Comparison of ENCODE assay signal across 19 cellular contexts in the genomic region with DNA sequence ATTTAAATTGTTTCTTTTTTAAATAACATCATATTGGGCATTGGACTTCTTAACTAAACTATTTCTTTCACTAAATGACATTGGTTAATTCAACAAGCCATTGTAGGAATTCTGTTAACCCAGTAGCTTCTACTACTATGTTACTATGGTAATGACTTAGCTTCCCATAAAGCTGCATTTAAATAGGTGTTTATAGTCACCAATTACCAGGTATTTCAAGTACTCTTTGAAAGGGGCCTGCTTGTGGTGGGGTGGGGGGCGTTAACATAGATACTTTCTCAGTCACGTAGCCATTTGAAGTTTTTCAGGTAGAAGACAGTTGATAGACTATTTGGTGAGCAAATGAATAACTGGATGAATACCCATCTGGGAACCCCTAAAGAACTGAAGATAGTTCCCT. TPM values are rescaled to one million over a fixed set of nuclear protein-coding genes. Genes with fewer than 3 reads are reported as not detected.
DNase-seq lines count a peak whose midpoint lies in the region; ATAC-seq and TF ChIP-seq lines count a peak whose summit lies in the region.
"Had no signal": no experiment of that assay in that cellular context is flagged by ENCODE, and none has a peak within 500 bp of the region (broad histone marks: within the 10 kb centered on the region; RNA-seq: fewer than 3 reads in every experiment).

No MANE protein-coding gene starts in this region.

- no peaks in the 10 kb centered on the region for H3K9me3 Mint-ChIP-seq in activated naive CD4-positive, alpha-beta T cell treated with anti-CD3 and anti-CD28 coated beads, Interleukin-2, amount 50 U/mL, for 24 hours
- no peaks in the 10 kb centered on the region for H3K9me3 Mint-ChIP-seq in activated naive CD4-positive, alpha-beta T cell treated with anti-CD3 and anti-CD28 coated beads for 36 hours
- no peaks in the 10 kb centered on the region for H3K9me3 Mint-ChIP-seq in activated naive CD8-positive, alpha-beta T cell treated with anti-CD3 and anti-CD28 coated beads for 36 hours
- no peaks in the 10 kb centered on the region for H3K9me3 Mint-ChIP-seq in naive B cell
- H3K9me3 Mint-ChIP-seq: activated T-helper 2 cell treated with anti-CD3 and anti-CD28 coated beads, Interferon-gamma antibody, Interleukin-2, Interleukin-4, amounts not matched to agents 10 μg/mL and 5 μg/mL and 100 μg/mL, durations not matched to agents 14 hours and 24 hours and 36 hours; type B pancreatic cell had no signal

- peaks cover 3 to 99% (median 57%) of the 10 kb centered on the region in 4 donors for H3K4me1 ChIP-seq in tibial nerve

- no peak for TF ChIP-seq CTCF in tibial nerve (IDR thresholded peaks at IDR 0.05)
- no peak for TF ChIP-seq CTCF in brain microvascular endothelial cell (IDR thresholded peaks at IDR 0.05; ENCODE audit: low read depth, low read length, missing control alignments)

- no peaks in the 10 kb centered on the region for H3K27me3 Mint-ChIP-seq in activated naive CD4-positive, alpha-beta T cell treated with anti-CD3 and anti-CD28 coated beads, Interleukin-2, amount 50 U/mL, for 24 hours
- H3K27me3 Mint-ChIP-seq in activated naive CD4-positive, alpha-beta T cell treated with anti-CD3 and anti-CD28 coated beads for 36 hours (ENCODE audit: low read depth) = no peaks in the 10 kb centered on the region
- H3K27me3 Mint-ChIP-seq in activated naive CD8-positive, alpha-beta T cell treated with anti-CD3 and anti-CD28 coated beads for 36 hours = no peaks in the 10 kb centered on the region
- H3K27me3 Mint-ChIP-seq in naive B cell = no peaks in the 10 kb centered on the region
- H3K27me3 Mint-ChIP-seq: type B pancreatic cell had no signal

- H3K36me3 ChIP-seq in tibial nerve (no peaks in the 10 kb centered on the region), brain microvascular endothelial cell (replicated peaks) (no peaks in the 10 kb centered on the region)
- H3K36me3 ChIP-seq: right lobe of liver had no signal

- H3K4me3 ChIP-seq in tibial nerve = no peak overlapping the region
- H3K4me3 ChIP-seq in brain microvascular endothelial cell (ENCODE audit: low read depth, low read length) = no peak overlapping the region
- H3K4me3 ChIP-seq: GM23248, right lobe of liver had no signal

- CTCF ChIA-PET in activated naive CD4-positive, alpha-beta T cell treated with anti-CD3 and anti-CD28 coated beads for 36 hours (lab: Charles Lee) = interaction anchor here (0.6 to 1.7 kb wide), 5 partner anchors 11 to 677 kb away, joined by 3 to 6 read pairs (median 3); a partner anchor contains a TSS

- no peaks in the 10 kb centered on the region for H3K36me3 Mint-ChIP-seq in activated naive CD4-positive, alpha-beta T cell treated with anti-CD3 and anti-CD28 coated beads, Interleukin-2, amount 50 U/mL, for 24 hours
- H3K36me3 Mint-ChIP-seq in activated naive CD4-positive, alpha-beta T cell treated with anti-CD3 and anti-CD28 coated beads for 36 hours (ENCODE audit: low read depth) = no peaks in the 10 kb centered on the region
- H3K36me3 Mint-ChIP-seq in activated naive CD8-positive, alpha-beta T cell treated with anti-CD3 and anti-CD28 coated beads for 36 hours = peaks cover 9% of the 10 kb centered on the region
- no peaks in the 10 kb centered on the region for H3K36me3 Mint-ChIP-seq in naive B cell

- in situ Hi-C loops in brain microvascular endothelial cell (cut with HindIII; ENCODE audit: low pct_ligation_motif_present, low sequenced_read_pairs) = no loop called here

- DNase-seq in activated naive CD4-positive, alpha-beta T cell treated with anti-CD3 and anti-CD28 coated beads for 36 hours = no peak
- DNase-seq in activated naive CD8-positive, alpha-beta T cell treated with anti-CD3 and anti-CD28 coated beads for 36 hours = no peak
- DNase-seq in naive B cell (no peak), tibial nerve (ENCODE audit: low spot score in 2 of 2) (no peak), NCI-H2196 treated with DMSO at 0.1 percent for 48 hours (lab: John Stamatoyannopoulos, UW; ENCODE audit: unreplicated experiment) (no peak), brain microvascular endothelial cell (no peak)
- DNase-seq: ACHN; activated CD4-positive, alpha-beta T cell treated with anti-CD3 and anti-CD28 coated beads, Interleukin-2, amount 50 U/mL, for 4 hours; COR-L47; GM23248; NCI-H187; NCI-H524; right lobe of liver; stimulated activated CD4-positive, alpha-beta T cell treated with anti-CD3 and anti-CD28 coated beads, Interleukin-2, amount 100 ng/mL, for 24 hours had no signal

- no peak for ATAC-seq in naive B cell (ENCODE audit: low read depth in 2 of 2)
- ATAC-seq in HG03342 (IDR thresholded peaks at IDR 0.05; ENCODE audit: unreplicated experiment) = no peak
- ATAC-seq: left lobe of liver, right lobe of liver had no signal

- no peak overlapping the region for H3K4me3 Mint-ChIP-seq in activated naive CD4-positive, alpha-beta T cell treated with anti-CD3 and anti-CD28 coated beads, Interleukin-2, amount 50 U/mL, for 24 hours
- no peak overlapping the region for H3K4me3 Mint-ChIP-seq in activated naive CD4-positive, alpha-beta T cell treated with anti-CD3 and anti-CD28 coated beads for 36 hours
- no peak overlapping the region for H3K4me3 Mint-ChIP-seq in activated naive CD8-positive, alpha-beta T cell treated with anti-CD3 and anti-CD28 coated beads for 36 hours
- H3K4me3 Mint-ChIP-seq in naive B cell = peak overlapping the region in 1 of 8 donors; percentile 3
- H3K4me3 Mint-ChIP-seq: type B pancreatic cell had no signal

- H3K27me3 ChIP-seq in tibial nerve = no peaks in the 10 kb centered on the region
- no peaks in the 10 kb centered on the region for H3K27me3 ChIP-seq in brain microvascular endothelial cell (replicated peaks)
- H3K27me3 ChIP-seq: right lobe of liver had no signal

- TF ChIP-seq EP300 in tibial nerve (IDR thresholded peaks at IDR 0.05) = no peak

- peak overlapping the region; percentile 81 for H3K27ac Mint-ChIP-seq in activated naive CD4-positive, alpha-beta T cell treated with anti-CD3 and anti-CD28 coated beads, Interleukin-2, amount 50 U/mL, for 24 hours
- H3K27ac Mint-ChIP-seq in activated naive CD4-positive, alpha-beta T cell treated with anti-CD3 and anti-CD28 coated beads for 36 hours = no peak overlapping the region
- peak overlapping the region; percentile 65 for H3K27ac Mint-ChIP-seq in activated naive CD8-positive, alpha-beta T cell treated with anti-CD3 and anti-CD28 coated beads for 36 hours
- H3K27ac Mint-ChIP-seq in naive B cell = peak overlapping the region in 4 of 6 donors; percentile 44 to 89 (median 79)
- H3K27ac Mint-ChIP-seq: activated T-helper 2 cell treated with anti-CD3 and anti-CD28 coated beads, Interferon-gamma antibody, Interleukin-2, Interleukin-4, amounts not matched to agents 10 μg/mL and 5 μg/mL and 100 μg/mL, durations not matched to agents 14 hours and 24 hours and 36 hours; type B pancreatic cell had no signal

- no peak for TF ChIP-seq POLR2A in tibial nerve (IDR thresholded peaks at IDR 0.05)

- peak overlapping the region in 3 of 4 donors; percentile 70 to 91 (median 84) for H3K27ac ChIP-seq in tibial nerve
- H3K27ac ChIP-seq in brain microvascular endothelial cell = no peak overlapping the region
- H3K27ac ChIP-seq: GM23248 had no signal

- H3K4me1 Mint-ChIP-seq in activated naive CD4-positive, alpha-beta T cell treated with anti-CD3 and anti-CD28 coated beads, Interleukin-2, amount 50 U/mL, for 24 hours = peaks cover 82% of the 10 kb centered on the region
- H3K4me1 Mint-ChIP-seq in activated naive CD4-positive, alpha-beta T cell treated with anti-CD3 and anti-CD28 coated beads for 36 hours (ENCODE audit: low read depth) = peaks cover 72% of the 10 kb centered on the region
- H3K4me1 Mint-ChIP-seq in activated naive CD8-positive, alpha-beta T cell treated with anti-CD3 and anti-CD28 coated beads for 36 hours = peaks cover 69% of the 10 kb centered on the region
- peaks cover 54 to 68% (median 59%) of the 10 kb centered on the region in 3 donors for H3K4me1 Mint-ChIP-seq in naive B cell

- 84 to 91% methylated on average over 2 of the region's 2 CpGs for WGBS in tibial nerve, 2 donors

- no peaks in the 10 kb centered on the region for H3K9me3 ChIP-seq in tibial nerve
- H3K9me3 ChIP-seq: right lobe of liver had no signal

- intact Hi-C loops in activated naive CD4-positive, alpha-beta T cell treated with anti-CD3 and anti-CD28 coated beads for 36 hours (cut with micrococcal nuclease) = no loop called here

RNA-seq across cellular contexts. Expression of a gene that starts 34.0 kb away (rescaled TPM):
- total RNA-seq in activated naive CD4-positive, alpha-beta T cell treated with anti-CD3 and anti-CD28 coated beads for 36 hours = 10 to 100 TPM; 28.5 to 31.4 TPM
- 10 to 100 TPM; 39.7 to 41.6 TPM for total RNA-seq in activated naive CD8-positive, alpha-beta T cell treated with anti-CD3 and anti-CD28 coated beads for 36 hours
- 10 to 100 TPM; 31.2 to 49.2 (median 39.3) TPM for polyA plus RNA-seq in naive B cell (ENCODE audit: low read depth in 6 of 6)
- total RNA-seq in tibial nerve = 100 to 1,000 TPM; 166 to 621 (median 433) TPM
